In genomic region chr16:83002351-83003334, GRCh38 we compare ENCODE assay signal across 14 cellular contexts.
DNase-seq lines count a peak whose midpoint lies in the region; ATAC-seq and TF ChIP-seq lines count a peak whose summit lies in the region.
"Had no signal": no experiment of that assay in that cellular context is flagged by ENCODE, and none has a peak within 500 bp of the region (broad histone marks: within the 10 kb centered on the region; RNA-seq: fewer than 3 reads in every experiment).

No MANE protein-coding gene starts in this region.

- no peaks in the 10 kb centered on the region for H3K9me3 ChIP-seq in left ventricle myocardium inferior (replicated peaks)
- H3K9me3 ChIP-seq in fibroblast of lung (ENCODE audit: control insufficient read depth, insufficient read depth, low read depth, low read length), result no peaks in the 10 kb centered on the region
- H3K9me3 ChIP-seq in aorta (ENCODE audit: control insufficient read depth, low read length), result no peaks in the 10 kb centered on the region
- H3K9me3 ChIP-seq in hepatocyte (ENCODE audit: low read depth), result no peaks in the 10 kb centered on the region

- H3K9ac ChIP-seq in fibroblast of lung (ENCODE audit: insufficient read depth, low read length), result no peak overlapping the region
- H3K9ac ChIP-seq: parathyroid adenoma had no signal

- no peaks in the 10 kb centered on the region for H3K9me2 ChIP-seq in hepatocyte (replicated peaks; ENCODE audit: insufficient read depth)

- H3K27me3 ChIP-seq in left ventricle myocardium inferior (ENCODE audit: low read depth), result no peaks in the 10 kb centered on the region
- no peaks in the 10 kb centered on the region for H3K27me3 ChIP-seq in fibroblast of lung (ENCODE audit: control insufficient read depth, insufficient read depth, low read length)
- no peaks in the 10 kb centered on the region for H3K27me3 ChIP-seq in aorta (ENCODE audit: control insufficient read depth in 1 of 2, insufficient read depth in 2 of 2, low read length in 1 of 2)
- no peaks in the 10 kb centered on the region for H3K27me3 ChIP-seq in hepatocyte

- H3K4me3 ChIP-seq in left ventricle myocardium inferior (no peak overlapping the region), fibroblast of lung (replicated peaks in 1 of 4; ENCODE audit: control extremely low read depth in 1 of 4, insufficient read depth in 1 of 4, low read depth in 3 of 4, low read length in 4 of 4) (no peak overlapping the region), aorta (ENCODE audit: low read length in 2 of 2) (no peak overlapping the region), hepatocyte (no peak overlapping the region)

- intact Hi-C loops in left ventricle myocardium superior (cut with micrococcal nuclease), result no loop called here
- intact Hi-C loops in left ventricle myocardium inferior (cut with micrococcal nuclease), result no loop called here
- intact Hi-C loops in aorta (cut with DNase I), result loop anchor here in 1 of 2 donors (5.0 kb wide), 1 partner anchor 375 kb away; the partner anchor contains the start of gene CDH13

- TF ChIP-seq CTCF in left ventricle myocardium inferior (IDR thresholded peaks at IDR 0.05; ENCODE audit: borderline replicate concordance) (no peak), fibroblast of lung (conservative IDR thresholded peaks at IDR 0.05 in 1 of 2, IDR thresholded peaks at IDR 0.05 in 1 of 2; ENCODE audit: low read depth in 1 of 2, low read length in 2 of 2) (no peak), hepatocyte (IDR thresholded peaks at IDR 0.05; ENCODE audit: poor library complexity) (no peak)

- H3K4me2 ChIP-seq in fibroblast of lung (ENCODE audit: extremely low read depth, insufficient read depth, low read length) (no peak overlapping the region), hepatocyte (no peak overlapping the region)

- ATAC-seq in left ventricle myocardium superior (peak; percentile 53), aorta (ENCODE audit: low FRiP score) (no peak), GM21447 (IDR thresholded peaks at IDR 0.05; ENCODE audit: unreplicated experiment) (no peak), GM19463 (IDR thresholded peaks at IDR 0.05; ENCODE audit: unreplicated experiment) (no peak)
- ATAC-seq: SK-N-SH treated with all-trans-retinoic acid at 6 μM for 48 hours had no signal

- H3K4me1 ChIP-seq in left ventricle myocardium inferior (peaks cover 31% of the 10 kb centered on the region), fibroblast of lung (ENCODE audit: control insufficient read depth, extremely low read depth, insufficient read depth, low read length) (no peaks in the 10 kb centered on the region), aorta (ENCODE audit: control insufficient read depth in 1 of 2, insufficient read depth in 2 of 2, low read length in 2 of 2) (peaks cover 7 to 14% of the 10 kb centered on the region in 2 donors), hepatocyte (ENCODE audit: insufficient read depth) (no peaks in the 10 kb centered on the region)
- H3K4me1 ChIP-seq: parathyroid adenoma had no signal

- H3K27ac ChIP-seq in left ventricle myocardium inferior (replicated peaks) (no peak overlapping the region), fibroblast of lung (ENCODE audit: insufficient read depth, low read length) (no peak overlapping the region), aorta (ENCODE audit: low read depth in 1 of 2, low read length in 2 of 2) (peak overlapping the region; percentile 1 to 29), hepatocyte (no peak overlapping the region)
- H3K27ac ChIP-seq: parathyroid adenoma had no signal

- 41 to 44% methylated on average over 8 of the region's 8 CpGs for WGBS in aorta, 2 donors
- WGBS in hepatocyte (ENCODE audit: low lambda C conversion rate, missing lambda C conversion rate), result 71% methylated on average over 8 of the region's 8 CpGs

- H3K79me2 ChIP-seq in fibroblast of lung (ENCODE audit: control insufficient read depth, insufficient read depth, low read length), result no peaks in the 10 kb centered on the region
- no peaks in the 10 kb centered on the region for H3K79me2 ChIP-seq in hepatocyte
- H3K79me2 ChIP-seq: parathyroid adenoma had no signal

- H3K36me3 ChIP-seq in left ventricle myocardium inferior (no peaks in the 10 kb centered on the region), fibroblast of lung (ENCODE audit: control insufficient read depth, insufficient read depth, low read length) (no peaks in the 10 kb centered on the region), aorta (ENCODE audit: control insufficient read depth in 1 of 2, insufficient read depth in 2 of 2, low read length in 1 of 2) (no peaks in the 10 kb centered on the region), hepatocyte (replicated peaks; ENCODE audit: insufficient read depth, low read depth) (no peaks in the 10 kb centered on the region)

- DNase-seq in left ventricle myocardium superior, result no peak
- DNase-seq in left ventricle myocardium inferior, result no peak
- DNase-seq in NCI-H69 (lab: John Stamatoyannopoulos, UW), result peak; percentile 60
- DNase-seq in fibroblast of lung (ENCODE audit: low read depth in 2 of 2), result peak; percentile 53 to 65
- no peak for DNase-seq in aorta
- no peak for DNase-seq in hepatocyte (ENCODE audit: low spot score)
- DNase-seq: activated CD4-positive, alpha-beta T cell treated with anti-CD3 and anti-CD28 coated beads, Interleukin-2, amount 50 U/mL, for 4 hours; amygdala; DMS 273 treated with DMSO at 0.1 percent for 48 hours; NCI-H2107 had no signal

- H4K20me1 ChIP-seq in fibroblast of lung (ENCODE audit: control insufficient read depth, extremely low read depth, insufficient read depth, low read length) (no peaks in the 10 kb centered on the region), hepatocyte (ENCODE audit: insufficient read depth, poor library complexity, severe bottlenecking) (no peaks in the 10 kb centered on the region)

- H2AFZ ChIP-seq in fibroblast of lung (ENCODE audit: low read length) (no peak overlapping the region), hepatocyte (no peak overlapping the region)
- H2AFZ ChIP-seq: parathyroid adenoma had no signal

Comparison
In these comparisons a context has a peak if more than half of its experiments do, and no peak if none do; other contexts are left out.
1. DNase-seq: peak in NCI-H69 (single experiment) and fibroblast of lung (2 of 2); none in left ventricle myocardium superior (single experiment), left ventricle myocardium inferior (single experiment), aorta (0 of 2) and hepatocyte (single experiment).
2. H3K27ac ChIP-seq: peak in aorta (2 of 2); none in left ventricle myocardium inferior (single experiment), fibroblast of lung (single experiment) and hepatocyte (single experiment).